1 cellular context compared by ENCODE assay signal in genomic region chr1:21280011-21280471, GRCh38.
TF ChIP-seq lines count a peak whose summit lies in the region.

No MANE protein-coding gene starts in this region.

TF ChIP-seq in IMR-90, 13 proteins besides CTCF, POLR2A, EP300 and RAD21 (continued from another document):
- TF ChIP-seq, protein P1, sequence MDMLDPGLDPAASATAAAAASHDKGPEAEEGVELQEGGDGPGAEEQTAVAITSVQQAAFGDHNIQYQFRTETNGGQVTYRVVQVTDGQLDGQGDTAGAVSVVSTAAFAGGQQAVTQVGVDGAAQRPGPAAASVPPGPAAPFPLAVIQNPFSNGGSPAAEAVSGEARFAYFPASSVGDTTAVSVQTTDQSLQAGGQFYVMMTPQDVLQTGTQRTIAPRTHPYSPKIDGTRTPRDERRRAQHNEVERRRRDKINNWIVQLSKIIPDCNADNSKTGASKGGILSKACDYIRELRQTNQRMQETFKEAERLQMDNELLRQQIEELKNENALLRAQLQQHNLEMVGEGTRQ (IDR thresholded peaks at IDR 0.05; ENCODE audit: low read depth, low read length): no peak
- TF ChIP-seq, protein P2, sequence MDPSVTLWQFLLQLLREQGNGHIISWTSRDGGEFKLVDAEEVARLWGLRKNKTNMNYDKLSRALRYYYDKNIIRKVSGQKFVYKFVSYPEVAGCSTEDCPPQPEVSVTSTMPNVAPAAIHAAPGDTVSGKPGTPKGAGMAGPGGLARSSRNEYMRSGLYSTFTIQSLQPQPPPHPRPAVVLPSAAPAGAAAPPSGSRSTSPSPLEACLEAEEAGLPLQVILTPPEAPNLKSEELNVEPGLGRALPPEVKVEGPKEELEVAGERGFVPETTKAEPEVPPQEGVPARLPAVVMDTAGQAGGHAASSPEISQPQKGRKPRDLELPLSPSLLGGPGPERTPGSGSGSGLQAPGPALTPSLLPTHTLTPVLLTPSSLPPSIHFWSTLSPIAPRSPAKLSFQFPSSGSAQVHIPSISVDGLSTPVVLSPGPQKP (IDR thresholded peaks at IDR 0.05; ENCODE audit: borderline replicate concordance, low read depth, low read length): no peak
- TF ChIP-seq MAZ (IDR thresholded peaks at IDR 0.05; ENCODE audit: borderline replicate concordance, low read depth, low read length): no peak
TF ChIP-seq in IMR-90: peak in this region for 0.
